ENCODE assay signal across 8 cellular contexts in genomic region chr2:219175928-219176817, GRCh38. TPM values are rescaled to one million over a fixed set of nuclear protein-coding genes. Genes with fewer than 3 reads are reported as not detected.
DNase-seq lines count a peak whose midpoint lies in the region; ATAC-seq and TF ChIP-seq lines count a peak whose summit lies in the region.

No MANE protein-coding gene starts in this region.

- CTCF ChIA-PET in IMR-90 (lab: Yijun Ruan, JAX): interaction anchor here (0.6 to 1.4 kb wide), 6 partner anchors 10 to 519 kb away, joined by 3 to 5 read pairs (median 4); no protein-coding TSS in a partner anchor

- peak overlapping the region; percentile 60 for H2BK5ac ChIP-seq in IMR-90 (ENCODE audit: low read depth, low read length, poor library complexity, severe bottlenecking)

- peak overlapping the region; percentile 97 for H2AFZ ChIP-seq in IMR-90 (replicated peaks; ENCODE audit: low read length, poor library complexity)

- peaks cover 19% of the 10 kb centered on the region for H4K20me1 ChIP-seq in IMR-90 (ENCODE audit: insufficient read depth, low read length)

- peak overlapping the region; percentile 59; the same call in 1 of the 2 replicates for H3K23ac ChIP-seq in IMR-90 (ENCODE audit: low read depth, low read length)

- peak overlapping the region; percentile 20; the same call in 1 of the 2 replicates for H2AK5ac ChIP-seq in IMR-90 (ENCODE audit: low read depth, low read length)

- peak overlapping the region; percentile 33; the same call in 1 of the 2 replicates for H4K5ac ChIP-seq in IMR-90 (ENCODE audit: low read depth, low read length)

- peaks cover 19% of the 10 kb centered on the region for H3K4me1 Mint-ChIP-seq in endodermal cell
- peaks cover 25% of the 10 kb centered on the region for H3K4me1 Mint-ChIP-seq in mesothelial cell of epicardium

- peak overlapping the region; percentile 72 to 80; a peak in 3 of 4 replicates for H4K8ac ChIP-seq in IMR-90 (ENCODE audit: low read depth in 2 of 2, low read length in 2 of 2)

- 4% methylated on average over 18 of the region's 45 CpGs; no CpG with 5 or more reads in 1 of the 2 experiments for WGBS in IMR-90 (ENCODE audit: extremely low coverage in 2 of 2, insufficient read length in 1 of 2), 2 experiments
- 4 to 5% methylated on average over 18 to 45 of the region's 45 CpGs for WGBS in endodermal cell (ENCODE audit: insufficient coverage in 1 of 2, insufficient read length in 1 of 2), 2 experiments

- H2BK20ac ChIP-seq in IMR-90 (ENCODE audit: low read depth, low read length): no peak overlapping the region

- dilution Hi-C loops in IMR-90 (cut with HindIII; ENCODE audit: low sequenced_read_pairs, unreplicated experiment): no loop called here

- H3K9me3 ChIP-seq in ES-I3 (ENCODE audit: control insufficient read depth, insufficient read depth, low read length) (no peaks in the 10 kb centered on the region), IMR-90 (ENCODE audit: control insufficient read depth, insufficient read depth, low read length) (no peaks in the 10 kb centered on the region), endodermal cell (ENCODE audit: control insufficient read depth, low read length) (no peaks in the 10 kb centered on the region)

- BruUV-seq in IMR-90 (replicated peaks; lab: Mats Ljungman, UMichigan): no TSS peak

- peak overlapping the region; percentile 54 for H4K91ac ChIP-seq in IMR-90 (ENCODE audit: insufficient read depth, low read depth, low read length)

- H3K27me3 ChIP-seq in IMR-90 (ENCODE audit: control insufficient read depth, insufficient read depth, low read length) (no peaks in the 10 kb centered on the region), endodermal cell (ENCODE audit: control insufficient read depth, insufficient read depth, low read length, poor library complexity, severe bottlenecking) (no peaks in the 10 kb centered on the region)

- no peaks in the 10 kb centered on the region for H3K36me3 ChIP-seq in ES-I3 (ENCODE audit: insufficient read depth, low read length)
- H3K36me3 ChIP-seq in IMR-90 (ENCODE audit: control insufficient read depth, insufficient read depth, low read length): peaks cover 34% of the 10 kb centered on the region
- peaks cover 46% of the 10 kb centered on the region for H3K36me3 ChIP-seq in endodermal cell (ENCODE audit: control insufficient read depth, insufficient read depth, low read length)

- no peak overlapping the region for H3K18ac ChIP-seq in IMR-90 (ENCODE audit: low read depth, low read length)

- TF ChIP-seq CTCF in IMR-90 (conservative IDR thresholded peaks at IDR 0.05; ENCODE audit: low read depth, low read length): peak; percentile 20; the same call in 1 of the 2 replicates
- TF ChIP-seq CTCF in WI38 (IDR thresholded peaks at IDR 0.05; ENCODE audit: low read depth, low read length): no peak
- TF ChIP-seq CTCF in endodermal cell (conservative IDR thresholded peaks at IDR 0.05): peak; percentile 51
- no peak for TF ChIP-seq CTCF in mesothelial cell of epicardium (IDR thresholded peaks at IDR 0.05; ENCODE audit: unreplicated experiment)

- no peak overlapping the region for H2BK120ac ChIP-seq in IMR-90 (ENCODE audit: low read depth, low read length)

- intact Hi-C loops in IMR-90 (cut with micrococcal nuclease): loop anchor here (2.0 to 5.0 kb wide), 3 partner anchors 31 to 211 kb away; partner anchors contain the start of genes DNAJB2, DNPEP and ZFAND2B

- H3K4me2 ChIP-seq in IMR-90 (ENCODE audit: low read depth, low read length): peak overlapping the region; percentile 98

- peaks cover 10% of the 10 kb centered on the region; the same call in 1 of the 2 replicates for H3K4me1 ChIP-seq in ES-I3 (ENCODE audit: insufficient read depth, low read length)
- peaks cover 8% of the 10 kb centered on the region; the same call in 1 of the 2 replicates for H3K4me1 ChIP-seq in IMR-90 (ENCODE audit: control insufficient read depth, insufficient read depth, low read length)
- no peaks in the 10 kb centered on the region for H3K4me1 ChIP-seq in endodermal cell (ENCODE audit: control insufficient read depth, insufficient read depth, low read length)

- H3K36me3 Mint-ChIP-seq in endodermal cell (ENCODE audit: low read depth) (peaks cover 22% of the 10 kb centered on the region), mesothelial cell of epicardium (peaks cover 16% of the 10 kb centered on the region)

- peak; percentile 31 for ATAC-seq in GM21528 (IDR thresholded peaks at IDR 0.05; ENCODE audit: low FRiP score, unreplicated experiment)
- peak; percentile 48 for ATAC-seq in IMR-90 (ENCODE audit: low read depth)

- in situ Hi-C loops in IMR-90 (cut with MboI; ENCODE audit: low sequenced_read_pairs): no loop called here

- no peaks in the 10 kb centered on the region for H3K27me3 Mint-ChIP-seq in endodermal cell (ENCODE audit: insufficient read depth)
- no peaks in the 10 kb centered on the region for H3K27me3 Mint-ChIP-seq in mesothelial cell of epicardium (ENCODE audit: low read depth)

- peak overlapping the region; percentile 58; the same call in 1 of the 2 replicates for H3K56ac ChIP-seq in IMR-90 (ENCODE audit: extremely low read depth, insufficient read depth, low read length)

- peak overlapping the region; percentile 94 for H3K9ac ChIP-seq in ES-I3 (ENCODE audit: low read depth, low read length)
- peak overlapping the region; percentile 86 for H3K9ac ChIP-seq in IMR-90 (ENCODE audit: low read depth, low read length)
- peak overlapping the region; percentile 25 for H3K9ac ChIP-seq in endodermal cell (ENCODE audit: extremely low read depth, low read length, poor library complexity, severe bottlenecking)

- POLR2A ChIA-PET in IMR-90 (lab: Charles Lee; ENCODE audit: unreplicated experiment): interaction anchor here (0.5 to 0.7 kb wide), 2 partner anchors 31 to 107 kb away, joined by 3 to 5 read pairs; no protein-coding TSS in a partner anchor

- DNase-seq in IMR-90: peak; percentile 26
- no peak for DNase-seq in endodermal cell
- no peak for DNase-seq in mesothelial cell of epicardium (ENCODE audit: low spot score in 2 of 2, unreplicated experiment in 2 of 2)
- DNase-seq in superior temporal gyrus (ENCODE audit: extremely low spot score): peak; percentile 40
- DNase-seq in middle frontal gyrus (ENCODE audit: extremely low spot score, low spot score): no peak

- no peak for TF ChIP-seq POLR2A in IMR-90 (IDR thresholded peaks at IDR 0.05; ENCODE audit: low read depth, low read length)

- H3K4me3 ChIP-seq in IMR-90 (ENCODE audit: insufficient read depth, low read depth, low read length) (peak overlapping the region; percentile 64), WI38 (ENCODE audit: low read depth, low read length) (peak overlapping the region; percentile 84), endodermal cell (ENCODE audit: low read length) (peak overlapping the region; percentile 96)

- no peak for TF ChIP-seq RAD21 in IMR-90 (IDR thresholded peaks at IDR 0.05; ENCODE audit: low read length)

- H3K9me3 Mint-ChIP-seq in endodermal cell (no peaks in the 10 kb centered on the region), mesothelial cell of epicardium (no peaks in the 10 kb centered on the region)

- H3K4ac ChIP-seq in IMR-90 (ENCODE audit: low read depth, low read length): peak overlapping the region; percentile 68

- H3K9me1 ChIP-seq in IMR-90 (ENCODE audit: insufficient read depth, low read length): 0 out of 2 replicates have a peak, but pooled peaks cover 6% of the 10 kb centered on the region

- H3K79me1 ChIP-seq in IMR-90 (ENCODE audit: low read depth in 1 of 2, low read length in 2 of 2): peaks cover 24 to 48% of the 10 kb centered on the region in 2 experiments

- peak overlapping the region; percentile 76 for H3K4me3 Mint-ChIP-seq in endodermal cell
- peak overlapping the region; percentile 82 for H3K4me3 Mint-ChIP-seq in mesothelial cell of epicardium

- H3K14ac ChIP-seq in IMR-90 (replicated peaks; ENCODE audit: low read depth, low read length): peak overlapping the region; percentile 64

- peak overlapping the region; percentile 55 for H3K27ac Mint-ChIP-seq in endodermal cell
- peak overlapping the region; percentile 81 for H3K27ac Mint-ChIP-seq in mesothelial cell of epicardium

- no peak overlapping the region for H2BK15ac ChIP-seq in IMR-90 (ENCODE audit: low read depth, low read length)

- H3K27ac ChIP-seq in IMR-90 (ENCODE audit: insufficient read depth, low read length) (peak overlapping the region; percentile 72), endodermal cell (ENCODE audit: low read depth, low read length) (peak overlapping the region; percentile 64)

- peak overlapping the region; percentile 90 for H2AK9ac ChIP-seq in IMR-90 (replicated peaks; ENCODE audit: low read depth, low read length, poor library complexity)

RNA-seq across cellular contexts. Expression of gene CNPPD1, which starts 0.6 kb away (rescaled TPM):
- total RNA-seq in IMR-90 (2012; rRNA removed) (11.1 and 11.9 TPM in 2 replicates), endodermal cell (10 to 100 TPM; 27.7 to 33.2 TPM), mesothelial cell of epicardium (24.4 to 28.2 TPM (median 27.5 TPM) in 3 replicates)
- polyA plus RNA-seq in IMR-90 (2012; rRNA removed): 29.2 and 31.9 TPM in 2 replicates
- 43.8 and 49.1 TPM in 2 replicates for polyA plus RNA-seq in IMR-90 (2012; cell fraction: cytosol; rRNA removed)
- polyA plus RNA-seq in IMR-90 (2012; cell fraction: nucleus; rRNA removed; ENCODE audit: low replicate concordance): 63.8 and 73.9 TPM in 2 replicates
- 32.1 TPM for polyA plus RNA-seq in endodermal cell (2013, experiment 1 of 2)
- polyA plus RNA-seq in endodermal cell (2013, experiment 2 of 2): 26.7 TPM

RNA-seq across cellular contexts. Expression of gene RETREG2, which starts 1.9 kb away (rescaled TPM):
- 39.2 and 51.1 TPM in 2 replicates for total RNA-seq in IMR-90 (2012; rRNA removed)
- 45.1 and 45.2 TPM in 2 replicates for polyA plus RNA-seq in IMR-90 (2012; rRNA removed)
- polyA plus RNA-seq in IMR-90 (2012; cell fraction: cytosol; rRNA removed): 29.0 and 35.1 TPM in 2 replicates
- 54.0 and 55.9 TPM in 2 replicates for polyA plus RNA-seq in IMR-90 (2012; cell fraction: nucleus; rRNA removed; ENCODE audit: low replicate concordance)
- total RNA-seq in endodermal cell: 10 to 100 TPM; 67.0 to 73.4 TPM
- polyA plus RNA-seq in endodermal cell (2013, experiment 1 of 2): 71.3 TPM
- polyA plus RNA-seq in endodermal cell (2013, experiment 2 of 2): 63.5 TPM
- total RNA-seq in mesothelial cell of epicardium: 70.0 to 75.2 TPM (median 74.2 TPM) in 3 replicates

RNA-seq across cellular contexts. Expression of gene SLC23A3, which starts 6.3 kb away (rescaled TPM):
- total RNA-seq in IMR-90 (2012; rRNA removed): under 0.01 and 0.18 TPM in 2 replicates
- 0.43 and 0.65 TPM in 2 replicates for polyA plus RNA-seq in IMR-90 (2012; rRNA removed)
- 0.04 and 0.13 TPM in 2 replicates for polyA plus RNA-seq in IMR-90 (2012; cell fraction: cytosol; rRNA removed)
- 6.7 and 8.4 TPM in 2 replicates for polyA plus RNA-seq in IMR-90 (2012; cell fraction: nucleus; rRNA removed; ENCODE audit: low replicate concordance)
- 1 to 10 TPM in 1 of 2 donors, under 1 TPM in 1; 0.46 to 1.9 TPM for total RNA-seq in endodermal cell
- polyA plus RNA-seq in endodermal cell (2013, experiment 1 of 2): 0.28 TPM
- polyA plus RNA-seq in endodermal cell (2013, experiment 2 of 2): 0.37 TPM
- total RNA-seq in mesothelial cell of epicardium: 1.6 to 2.6 TPM (median 1.7 TPM) in 3 replicates

RNA-seq across cellular contexts. Expression of gene NHEJ1, which starts 15.6 kb away (rescaled TPM):
- total RNA-seq in IMR-90 (2012; rRNA removed) (15.3 and 23.1 TPM in 2 replicates), endodermal cell (10 to 100 TPM; 16.2 to 27.4 TPM), mesothelial cell of epicardium (11.0 to 11.7 TPM (median 11.5 TPM) in 3 replicates)
- polyA plus RNA-seq in IMR-90 (2012; rRNA removed): 11.9 and 12.5 TPM in 2 replicates
- polyA plus RNA-seq in IMR-90 (2012; cell fraction: cytosol; rRNA removed): 6.0 and 11.9 TPM in 2 replicates
- polyA plus RNA-seq in IMR-90 (2012; cell fraction: nucleus; rRNA removed; ENCODE audit: low replicate concordance): 2.5 and 9.5 TPM in 2 replicates
- 23.4 TPM for polyA plus RNA-seq in endodermal cell (2013, experiment 1 of 2)
- polyA plus RNA-seq in endodermal cell (2013, experiment 2 of 2): 19.8 TPM

RNA-seq across cellular contexts. Expression of gene ZFAND2B, which starts 30.4 kb away (rescaled TPM):
- 21.9 and 25.5 TPM in 2 replicates for total RNA-seq in IMR-90 (2012; rRNA removed)
- polyA plus RNA-seq in IMR-90 (2012; rRNA removed): 38.3 and 43.0 TPM in 2 replicates
- polyA plus RNA-seq in IMR-90 (2012; cell fraction: cytosol; rRNA removed): 37.3 and 38.0 TPM in 2 replicates
- 119 and 135 TPM in 2 replicates for polyA plus RNA-seq in IMR-90 (2012; cell fraction: nucleus; rRNA removed; ENCODE audit: low replicate concordance)
- 10 to 100 TPM; 21.7 to 22.5 TPM for total RNA-seq in endodermal cell
- polyA plus RNA-seq in endodermal cell (2013, experiment 1 of 2): 33.5 TPM
- 26.7 TPM for polyA plus RNA-seq in endodermal cell (2013, experiment 2 of 2)
- total RNA-seq in mesothelial cell of epicardium: 27.4 to 29.2 TPM (median 27.8 TPM) in 3 replicates

Comparison
In these comparisons a context has a peak if more than half of its experiments do, and no peak if none do; other contexts are left out.
1. H3K9ac ChIP-seq: peak in every context shown above with its lines; median percentile 94 in ES-I3; 86 in IMR-90; 25 in endodermal cell.
2. DNase-seq: peak in IMR-90 (single experiment) and superior temporal gyrus (single experiment); none in endodermal cell (single experiment), mesothelial cell of epicardium (0 of 2) and middle frontal gyrus (single experiment).
3. CTCF ChIP-seq: peak in IMR-90 (single experiment) and endodermal cell (single experiment); none in WI38 (single experiment) and mesothelial cell of epicardium (single experiment).
4. Peak in every context shown above with its lines, with median percentiles within 50 percentile points of each other: H3K4me3 ChIP-seq.